8 cellular contexts compared by ENCODE assay signal in genomic region chr17:42566215-42566872, GRCh38. TPM values are rescaled to one million over a fixed set of nuclear protein-coding genes. Genes with fewer than 3 reads are reported as not detected.
DNase-seq lines count a peak whose midpoint lies in the region; ATAC-seq, FAIRE-seq and TF ChIP-seq lines count a peak whose summit lies in the region.

No MANE protein-coding gene starts in this region.

- FAIRE-seq in kidney (lab: Jason Lieb, UNC), result no peak

- CTCF ChIA-PET in SK-N-SH (lab: Yijun Ruan, JAX), result interaction anchor here (0.7 to 8.3 kb wide), 4 partner anchors 12 to 156 kb away, joined by 3 to 51 read pairs (median 25); partner anchors contain the start of gene PSMC3IP

- H3K9me3 Mint-ChIP-seq in activated naive CD4-positive, alpha-beta T cell treated with anti-CD3 and anti-CD28 coated beads, Interleukin-2, amount 50 U/mL, for 72 hours, result no peaks in the 10 kb centered on the region

- intact Hi-C loops in kidney (cut with DNase I), result no loop called here

- TF ChIP-seq EP300 in SK-N-SH (IDR thresholded peaks at IDR 0.05; ENCODE audit: borderline replicate concordance in 1 of 2, low read depth in 1 of 2, low read length in 1 of 2), result no peak

- ATAC-seq in SK-N-SH treated with all-trans-retinoic acid at 6 μM for 48 hours, result no peak; the same call in 2 of the 3 replicates
- no peak for ATAC-seq in activated naive CD4-positive, alpha-beta T cell treated with anti-CD3 and anti-CD28 coated beads, Interleukin-2, amount 50 U/mL, for 72 hours

- peaks cover 38 to 40% of the 10 kb centered on the region in 2 donors for H3K36me3 Mint-ChIP-seq in activated naive CD4-positive, alpha-beta T cell treated with anti-CD3 and anti-CD28 coated beads, Interleukin-2, amount 50 U/mL, for 72 hours

- H3F3A ChIP-seq in SK-N-SH (replicated peaks; ENCODE audit: insufficient read depth), result peaks cover 35% of the 10 kb centered on the region

- H3K36me3 ChIP-seq in SK-N-SH (replicated peaks in 1 of 2; ENCODE audit: control insufficient read depth in 1 of 2, insufficient read depth in 2 of 2, low read length in 1 of 2) (peaks cover 35 to 52% of the 10 kb centered on the region in 2 experiments), kidney (ENCODE audit: control insufficient read depth in 1 of 2, insufficient read depth in 2 of 2, low read length in 2 of 2) (peaks cover 26 to 38% of the 10 kb centered on the region in 2 donors)

- no peak for TF ChIP-seq CTCF in SK-N-SH (IDR thresholded peaks at IDR 0.05)
- no peak for TF ChIP-seq CTCF in kidney (IDR thresholded peaks at IDR 0.05; ENCODE audit: borderline replicate concordance, extremely low read depth, insufficient read depth)

- H3K4me1 ChIP-seq in SK-N-SH (ENCODE audit: control insufficient read depth in 1 of 2, insufficient read depth in 2 of 2, low read depth in 1 of 2, low read length in 1 of 2) (peaks cover 4 to 32% of the 10 kb centered on the region in 2 experiments; a peak in 3 of 4 replicates), kidney (ENCODE audit: control insufficient read depth in 1 of 2, insufficient read depth in 1 of 2, low read depth in 1 of 2, low read length in 2 of 2) (peaks cover 21 to 41% of the 10 kb centered on the region in 2 donors)

- H3K27ac Mint-ChIP-seq in activated naive CD4-positive, alpha-beta T cell treated with anti-CD3 and anti-CD28 coated beads, Interleukin-2, amount 50 U/mL, for 72 hours, result peak overlapping the region; percentile 94 to 98

- H3K27ac ChIP-seq in SK-N-SH (ENCODE audit: low read depth in 2 of 2, low read length in 1 of 2) (peak overlapping the region; percentile 43 to 85; a peak in 3 of 4 replicates), kidney (ENCODE audit: low read depth in 2 of 2, low read length in 2 of 2) (peak overlapping the region; percentile 86 to 91), substantia nigra (ENCODE audit: low read depth, low read length, poor library complexity, severe bottlenecking) (peak overlapping the region; percentile 93)

- DNase-seq in SK-N-SH, result no peak
- no peak for DNase-seq in activated naive CD4-positive, alpha-beta T cell treated with anti-CD3 and anti-CD28 coated beads, Interleukin-2, amount 50 U/mL, for 72 hours (ENCODE audit: low spot score in 2 of 2)
- DNase-seq in kidney, result no peak
- peak in 2 of 49 donors; percentile 63 to 67 for DNase-seq in substantia nigra (lab: John Stamatoyannopoulos, UW)
- no peak for DNase-seq in effector CD4-positive, alpha-beta T cell
- DNase-seq in stimulated activated CD4-positive, alpha-beta T cell treated with anti-CD3 and anti-CD28 coated beads, Interleukin-2, amount 100 ng/mL, for 48 hours, result no peak
- no peak for DNase-seq in SKM-1 treated with dmso at 0.1 percent for 144 hours (lab: John Stamatoyannopoulos, UW; ENCODE audit: unreplicated experiment)

- H3K27me3 ChIP-seq in SK-N-SH (ENCODE audit: insufficient read depth), result no peaks in the 10 kb centered on the region

- peak overlapping the region; percentile 76 to 92; a peak in 3 of 4 replicates for H3K4me3 ChIP-seq in SK-N-SH (ENCODE audit: low read depth in 2 of 2, low read length in 1 of 2)
- peak overlapping the region; percentile 51 to 75 for H3K4me3 ChIP-seq in kidney (ENCODE audit: low read length in 2 of 2)

- no peak for TF ChIP-seq RAD21 in SK-N-SH (IDR thresholded peaks at IDR 0.05; ENCODE audit: low read length)

- H4K20me1 ChIP-seq in SK-N-SH (ENCODE audit: insufficient read depth), result no peaks in the 10 kb centered on the region

- no peaks in the 10 kb centered on the region for H3K9me2 ChIP-seq in SK-N-SH

- 70% methylated on average over 11 of the region's 28 CpGs for WGBS in SK-N-SH (ENCODE audit: low lambda C conversion rate)

- H3K79me2 ChIP-seq in SK-N-SH (ENCODE audit: insufficient read depth), result peaks cover 81% of the 10 kb centered on the region

- peak overlapping the region; percentile 78 for H2AFZ ChIP-seq in SK-N-SH (ENCODE audit: low read depth)

- POLR2A ChIA-PET in SK-N-SH (lab: Yijun Ruan, JAX), result interaction anchor here (1.3 kb wide), 1 partner anchor 11 kb away, joined by 5 read pairs; the partner anchor contains the start of gene PSMC3IP

- peak overlapping the region; percentile 98; the same call in 1 of the 2 replicates for H3K4me2 ChIP-seq in SK-N-SH

- H3K9me3 ChIP-seq in SK-N-SH (no peaks in the 10 kb centered on the region), kidney (ENCODE audit: control insufficient read depth in 1 of 2, low read length in 2 of 2) (no peaks in the 10 kb centered on the region)

- peak overlapping the region; percentile 30; the same call in 1 of the 2 replicates for H3K9ac ChIP-seq in SK-N-SH
- H3K9ac ChIP-seq in kidney (ENCODE audit: low read length in 2 of 2), result peak overlapping the region; percentile 35 to 49

TF ChIP-seq in SK-N-SH, 30 proteins besides CTCF, POLR2A, EP300 and RAD21 (continues in another document):
- no peak for TF ChIP-seq RXRA (IDR thresholded peaks at IDR 0.05; ENCODE audit: borderline replicate concordance, low read depth)
- TF ChIP-seq TEAD4 (IDR thresholded peaks at IDR 0.05; ENCODE audit: borderline replicate concordance, insufficient read depth), result no peak
- TF ChIP-seq ZBTB33 (IDR thresholded peaks at IDR 0.05; ENCODE audit: borderline replicate concordance, low read depth), result no peak

TF ChIP-seq in SK-N-SH treated with all-trans-retinoic acid at 6 μM for 48 hours, 23 proteins besides CTCF, POLR2A, EP300 and RAD21 (continues in another document):
- TF ChIP-seq PPARA (CRISPR knock-in tag; IDR thresholded peaks at IDR 0.05; ENCODE audit: borderline replicate concordance) (no peak), ZNF565 (CRISPR knock-in tag; conservative IDR thresholded peaks at IDR 0.05; ENCODE audit: low read depth) (no peak), OSR1 (CRISPR knock-in tag; IDR thresholded peaks at IDR 0.05) (no peak), SNAI2 (CRISPR knock-in tag; IDR thresholded peaks at IDR 0.05) (no peak), ESRRG (CRISPR knock-in tag; IDR thresholded peaks at IDR 0.05) (no peak), TOX (CRISPR knock-in tag; IDR thresholded peaks at IDR 0.05; ENCODE audit: borderline replicate concordance) (no peak), POU6F1 (CRISPR knock-in tag; IDR thresholded peaks at IDR 0.05; ENCODE audit: borderline replicate concordance, low read depth) (no peak), GLIS3 (CRISPR knock-in tag; IDR thresholded peaks at IDR 0.05) (no peak)

RNA-seq across cellular contexts. Expression of gene MLX, which starts 0.6 kb away (rescaled TPM):
- polyA plus RNA-seq in SK-N-SH (2012; rRNA removed) (44.5 and 66.4 TPM in 2 replicates), kidney (ENCODE audit: insufficient read depth, low read depth, low replicate concordance) (41.0 TPM)
- 33.1 and 41.8 TPM in 2 replicates for polyA plus RNA-seq in SK-N-SH (2012; cell fraction: cytosol; rRNA removed)
- polyA plus RNA-seq in SK-N-SH (2012; cell fraction: nucleus; rRNA removed), result 154 and 172 TPM in 2 replicates
- 10 to 100 TPM; 44.3 to 60.5 TPM for total RNA-seq in activated naive CD4-positive, alpha-beta T cell treated with anti-CD3 and anti-CD28 coated beads, Interleukin-2, amount 50 U/mL, for 72 hours
- 38.7 TPM for total RNA-seq in kidney

RNA-seq across cellular contexts. Expression of gene COASY, which starts 4.4 kb away (rescaled TPM):
- polyA plus RNA-seq in SK-N-SH (2012; rRNA removed) (56.6 and 69.4 TPM in 2 replicates), kidney (ENCODE audit: insufficient read depth, low read depth, low replicate concordance) (145 TPM)
- 32.0 and 48.4 TPM in 2 replicates for polyA plus RNA-seq in SK-N-SH (2012; cell fraction: cytosol; rRNA removed)
- polyA plus RNA-seq in SK-N-SH (2012; cell fraction: nucleus; rRNA removed), result 145 and 151 TPM in 2 replicates
- total RNA-seq in activated naive CD4-positive, alpha-beta T cell treated with anti-CD3 and anti-CD28 coated beads, Interleukin-2, amount 50 U/mL, for 72 hours, result 100 to 1,000 TPM in 1 of 2 donors, 10 to 100 TPM in 1; 86.4 to 124 TPM
- total RNA-seq in kidney, result 71.9 TPM

RNA-seq across cellular contexts. Expression of gene PSMC3IP, which starts 11.2 kb away (rescaled TPM):
- polyA plus RNA-seq in SK-N-SH (2012; rRNA removed) (14.2 and 17.3 TPM in 2 replicates), kidney (ENCODE audit: insufficient read depth, low read depth, low replicate concordance) (3.6 TPM)
- 15.8 and 20.1 TPM in 2 replicates for polyA plus RNA-seq in SK-N-SH (2012; cell fraction: cytosol; rRNA removed)
- 23.6 and 31.7 TPM in 2 replicates for polyA plus RNA-seq in SK-N-SH (2012; cell fraction: nucleus; rRNA removed)
- total RNA-seq in activated naive CD4-positive, alpha-beta T cell treated with anti-CD3 and anti-CD28 coated beads, Interleukin-2, amount 50 U/mL, for 72 hours, result 10 to 100 TPM; 24.7 to 52.5 TPM
- 5.8 TPM for total RNA-seq in kidney

RNA-seq across cellular contexts. Expression of gene HSD17B1, which starts 13.6 kb away (rescaled TPM):
- polyA plus RNA-seq in SK-N-SH (2012; rRNA removed), result 1.2 and 1.3 TPM in 2 replicates
- 0.49 and 0.83 TPM in 2 replicates for polyA plus RNA-seq in SK-N-SH (2012; cell fraction: cytosol; rRNA removed)
- polyA plus RNA-seq in SK-N-SH (2012; cell fraction: nucleus; rRNA removed), result 2.2 and 3.7 TPM in 2 replicates
- 1 to 10 TPM in 1 of 2 donors, under 1 TPM in 1; 0.76 to 1.7 TPM for total RNA-seq in activated naive CD4-positive, alpha-beta T cell treated with anti-CD3 and anti-CD28 coated beads, Interleukin-2, amount 50 U/mL, for 72 hours
- total RNA-seq in kidney, result 0.31 TPM
- polyA plus RNA-seq in kidney (ENCODE audit: insufficient read depth, low read depth, low replicate concordance), result 3.3 TPM

RNA-seq across cellular contexts. Expression of gene NAGLU, which starts 30.3 kb away (rescaled TPM):
- polyA plus RNA-seq in SK-N-SH (2012; rRNA removed), result 25.0 and 33.9 TPM in 2 replicates
- 11.8 and 23.1 TPM in 2 replicates for polyA plus RNA-seq in SK-N-SH (2012; cell fraction: cytosol; rRNA removed)
- polyA plus RNA-seq in SK-N-SH (2012; cell fraction: nucleus; rRNA removed), result 87.3 and 99.7 TPM in 2 replicates
- total RNA-seq in activated naive CD4-positive, alpha-beta T cell treated with anti-CD3 and anti-CD28 coated beads, Interleukin-2, amount 50 U/mL, for 72 hours, result 10 to 100 TPM; 13.1 to 16.9 TPM
- total RNA-seq in kidney, result 37.5 TPM
- polyA plus RNA-seq in kidney (ENCODE audit: insufficient read depth, low read depth, low replicate concordance), result 52.7 TPM
